8 cellular contexts compared by ENCODE assay signal in the genomic region with DNA sequence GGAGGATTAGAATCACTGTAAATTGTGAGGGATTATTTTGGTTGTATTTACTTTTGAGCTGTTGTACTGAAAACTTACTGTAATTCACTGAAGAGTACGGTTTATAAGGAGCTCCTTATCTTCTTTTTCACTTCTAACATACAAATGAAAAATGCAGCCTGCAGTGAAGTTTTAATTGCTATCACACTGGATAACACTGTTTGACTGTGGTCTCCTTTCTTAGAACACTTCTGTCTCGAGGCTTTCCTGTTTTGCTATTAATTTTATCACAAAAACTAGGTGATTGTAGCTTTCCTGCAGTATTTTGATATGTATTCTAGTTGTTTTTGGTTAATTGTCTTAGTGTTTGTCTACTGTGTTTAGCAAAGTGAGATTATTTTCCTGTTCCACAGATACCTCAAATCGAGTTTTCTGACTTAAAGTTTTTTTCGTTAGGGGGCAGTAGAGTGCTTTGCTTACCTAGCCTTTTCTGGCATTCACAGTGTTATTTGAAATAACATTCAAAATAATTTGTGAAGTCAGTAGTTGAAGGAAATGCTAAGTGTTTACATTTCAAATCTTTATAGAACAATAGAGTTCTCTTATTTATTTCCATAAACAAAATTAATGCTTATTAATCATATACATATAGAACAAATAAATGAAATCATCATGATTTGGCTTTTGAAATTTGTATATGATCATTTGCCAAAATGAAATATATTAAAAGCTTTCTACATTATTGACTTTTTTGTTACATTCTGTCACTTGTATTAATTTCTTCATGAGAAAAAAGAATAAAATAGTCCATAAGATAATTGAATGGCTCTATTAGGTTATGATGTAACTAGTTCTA. TPM values are rescaled to one million over a fixed set of nuclear protein-coding genes. Genes with fewer than 3 reads are reported as not detected.
DNase-seq lines count a peak whose midpoint lies in the region; ATAC-seq and TF ChIP-seq lines count a peak whose summit lies in the region.

No MANE protein-coding gene starts in this region.

- no peaks in the 10 kb centered on the region for H3K9me2 ChIP-seq in SU-DHL-6 (replicated peaks; ENCODE audit: insufficient read depth, low read length)

- no peak overlapping the region for H3K4me3 ChIP-seq in CD4-positive, alpha-beta memory T cell (ENCODE audit: low read length in 2 of 2)
- H3K4me3 ChIP-seq in SU-DHL-6 (ENCODE audit: insufficient read depth, low read length, poor library complexity, severe bottlenecking) (no peak overlapping the region), fibroblast of villous mesenchyme (ENCODE audit: low read depth, low read length) (no peak overlapping the region)

- H3K9me3 ChIP-seq in CD4-positive, alpha-beta memory T cell (ENCODE audit: control insufficient read depth in 1 of 2, low read length in 2 of 2): no peaks in the 10 kb centered on the region
- no peaks in the 10 kb centered on the region for H3K9me3 ChIP-seq in SU-DHL-6 (ENCODE audit: insufficient read depth, low read length)

- H3K36me3 Mint-ChIP-seq in CD4-positive, alpha-beta memory T cell: peaks cover 8 to 9% of the 10 kb centered on the region in 2 donors
- no peaks in the 10 kb centered on the region for H3K36me3 Mint-ChIP-seq in progenitor cell of endocrine pancreas (ENCODE audit: insufficient read depth)

- H4K20me1 ChIP-seq in SU-DHL-6 (ENCODE audit: low read depth, low read length): no peaks in the 10 kb centered on the region

- peaks cover 15 to 29% (median 18%) of the 10 kb centered on the region in 4 donors for H3K4me1 Mint-ChIP-seq in CD4-positive, alpha-beta memory T cell
- peaks cover 5% of the 10 kb centered on the region for H3K4me1 Mint-ChIP-seq in progenitor cell of endocrine pancreas (ENCODE audit: low read depth)

- ATAC-seq in GM19395 (IDR thresholded peaks at IDR 0.05; ENCODE audit: unreplicated experiment) (peak; percentile 55), GM18498 (IDR thresholded peaks at IDR 0.05; ENCODE audit: unreplicated experiment) (no peak)

- H3K36me3 ChIP-seq in CD4-positive, alpha-beta memory T cell (ENCODE audit: insufficient read depth, low read length): no peaks in the 10 kb centered on the region
- no peaks in the 10 kb centered on the region for H3K36me3 ChIP-seq in SU-DHL-6 (ENCODE audit: low read length)

- no peak overlapping the region for H3K9ac ChIP-seq in SU-DHL-6 (ENCODE audit: low read length)

- TF ChIP-seq CTCF in SU-DHL-6 (IDR thresholded peaks at IDR 0.05; ENCODE audit: insufficient read depth, low read length, poor library complexity, severe bottlenecking) (peak; percentile 61), fibroblast of villous mesenchyme (IDR thresholded peaks at IDR 0.05; ENCODE audit: insufficient read depth, low read depth, low read length) (peak; percentile 81), progenitor cell of endocrine pancreas (IDR thresholded peaks at IDR 0.05; ENCODE audit: unreplicated experiment) (peak; percentile 91)

- H3K27ac ChIP-seq in CD4-positive, alpha-beta memory T cell (ENCODE audit: low read depth, low read length): no peak overlapping the region
- no peak overlapping the region for H3K27ac ChIP-seq in SU-DHL-6 (ENCODE audit: low read depth, low read length)

- peak in 4 of 5 donors; percentile 38 to 50 (median 44) for DNase-seq in CD4-positive, alpha-beta memory T cell
- DNase-seq in NCI-H1092 treated with DMSO at 0.1 percent for 48 hours (lab: John Stamatoyannopoulos, UW) (peak; percentile 46), fibroblast of villous mesenchyme (ENCODE audit: low read depth) (peak; percentile 72), progenitor cell of endocrine pancreas (ENCODE audit: low spot score, unreplicated experiment) (no peak), 8988T (no peak)

- intact Hi-C loops in CD4-positive, alpha-beta memory T cell (cut with micrococcal nuclease): no loop called here

- H3K4me2 ChIP-seq in SU-DHL-6 (ENCODE audit: low read depth, low read length, poor library complexity, severe bottlenecking): no peak overlapping the region

- H3K27ac Mint-ChIP-seq in CD4-positive, alpha-beta memory T cell: peak overlapping the region in 6 of 7 donors; percentile 3 to 86 (median 68)
- H3K27ac Mint-ChIP-seq in progenitor cell of endocrine pancreas: no peak overlapping the region

- peaks cover 4% of the 10 kb centered on the region; the same call in 1 of the 2 replicates for H3F3A ChIP-seq in SU-DHL-6 (ENCODE audit: insufficient read depth)

- no peaks in the 10 kb centered on the region for H3K79me2 ChIP-seq in SU-DHL-6 (ENCODE audit: insufficient read depth, low read length)

- no peaks in the 10 kb centered on the region for H3K9me3 Mint-ChIP-seq in CD4-positive, alpha-beta memory T cell
- H3K9me3 Mint-ChIP-seq in progenitor cell of endocrine pancreas (ENCODE audit: low read depth): no peaks in the 10 kb centered on the region

- H3K27me3 Mint-ChIP-seq in CD4-positive, alpha-beta memory T cell: no peaks in the 10 kb centered on the region
- no peaks in the 10 kb centered on the region for H3K27me3 Mint-ChIP-seq in progenitor cell of endocrine pancreas

- no peaks in the 10 kb centered on the region for H3K27me3 ChIP-seq in CD4-positive, alpha-beta memory T cell (ENCODE audit: insufficient read depth, low read length)
- no peaks in the 10 kb centered on the region for H3K27me3 ChIP-seq in SU-DHL-6 (ENCODE audit: low read length)

- H3K4me1 ChIP-seq in CD4-positive, alpha-beta memory T cell (ENCODE audit: insufficient read depth, low read length): peaks cover 15% of the 10 kb centered on the region

- no peak overlapping the region for H3K4me3 Mint-ChIP-seq in CD4-positive, alpha-beta memory T cell
- H3K4me3 Mint-ChIP-seq in progenitor cell of endocrine pancreas (ENCODE audit: low read depth): no peak overlapping the region

- no peak overlapping the region for H2AFZ ChIP-seq in SU-DHL-6 (ENCODE audit: low read depth, low read length, severe bottlenecking)

- CTCF ChIA-PET in CD4-positive, alpha-beta memory T cell (lab: Charles Lee; ENCODE audit: partially characterized antibody): interaction anchor here (1.7 to 3.4 kb wide), 4 partner anchors 9 to 810 kb away, joined by 4 to 14 read pairs (median 6); no protein-coding TSS in a partner anchor

- POLR2A ChIA-PET in CD4-positive, alpha-beta memory T cell (lab: Charles Lee; ENCODE audit: partially characterized antibody): no interaction called here

RNA-seq across cellular contexts. Expression of a gene that starts 52.9 kb away (rescaled TPM):
- total RNA-seq in CD4-positive, alpha-beta memory T cell: 10 to 100 TPM; 31.4 to 32.0 TPM
- 10 to 100 TPM; 38.4 to 54.3 TPM for polyA plus RNA-seq in CD4-positive, alpha-beta memory T cell
- total RNA-seq in fibroblast of villous mesenchyme (26.4 and 38.9 TPM in 2 replicates), progenitor cell of endocrine pancreas (30.9 and 31.6 TPM in 2 replicates)

Comparison
In these comparisons a context has a peak if more than half of its experiments do, and no peak if none do; other contexts are left out.
1. DNase-seq: peak in CD4-positive, alpha-beta memory T cell (4 of 5), NCI-H1092 treated with DMSO at 0.1 percent for 48 hours (single experiment) and fibroblast of villous mesenchyme (single experiment); none in progenitor cell of endocrine pancreas (single experiment) and 8988T (single experiment).
2. Peak in every context shown above with its lines, with median percentiles within 50 percentile points of each other: CTCF ChIP-seq.